In genomic region chr17:7989781-7990655, GRCh38 we compare ENCODE assay signal across 1 cellular context.
TF ChIP-seq lines count a peak whose summit lies in the region.

No MANE protein-coding gene starts in this region.

TF ChIP-seq in HepG2, 621 proteins besides CTCF, POLR2A, EP300 and RAD21 (continued from another document and continues in another):
- TF ChIP-seq PRDM4 (CRISPR knock-in tag; IDR thresholded peaks at IDR 0.05; ENCODE audit: borderline replicate concordance) (no peak), ATRX (CRISPR knock-in tag; IDR thresholded peaks at IDR 0.05; ENCODE audit: borderline replicate concordance) (no peak), ZFP1 (CRISPR knock-in tag; IDR thresholded peaks at IDR 0.05) (no peak), PAXIP1 (CRISPR knock-in tag; conservative IDR thresholded peaks at IDR 0.05) (0 out of 2 replicates have a peak, but pooled peaks have one; percentile 13), NCOA1 (CRISPR knock-in tag; IDR thresholded peaks at IDR 0.05) (no peak), ZBTB20 (CRISPR knock-in tag; IDR thresholded peaks at IDR 0.05; ENCODE audit: borderline replicate concordance, low read depth) (no peak; the same call in 1 of the 2 replicates), ZNF431 (CRISPR knock-in tag; IDR thresholded peaks at IDR 0.05; ENCODE audit: borderline replicate concordance, low read depth) (no peak), CENPX (CRISPR knock-in tag; IDR thresholded peaks at IDR 0.05) (no peak), KLF11 (CRISPR knock-in tag; IDR thresholded peaks at IDR 0.05) (no peak), TFE3 (CRISPR knock-in tag; IDR thresholded peaks at IDR 0.05) (no peak), ARNT2 (CRISPR knock-in tag; IDR thresholded peaks at IDR 0.05; ENCODE audit: low read depth) (no peak; the same call in 1 of the 2 replicates), ZNF557 (CRISPR knock-in tag; IDR thresholded peaks at IDR 0.05) (no peak), NBN (conservative IDR thresholded peaks at IDR 0.05) (no peak), BRD4 (CRISPR knock-in tag; IDR thresholded peaks at IDR 0.05) (0 out of 2 replicates have a peak, but pooled peaks have one; percentile 42), ZNF362 (CRISPR knock-in tag; IDR thresholded peaks at IDR 0.05; ENCODE audit: borderline replicate concordance) (peak; percentile 70; the same call in 1 of the 2 replicates), ZNF577 (CRISPR knock-in tag; IDR thresholded peaks at IDR 0.05; ENCODE audit: borderline replicate concordance, low read depth) (no peak), ZNF121 (CRISPR knock-in tag; IDR thresholded peaks at IDR 0.05) (no peak), HMG20A (CRISPR knock-in tag; IDR thresholded peaks at IDR 0.05; ENCODE audit: borderline replicate concordance) (0 out of 2 replicates have a peak, but pooled peaks have one; percentile 11), ZNF264 (CRISPR knock-in tag; IDR thresholded peaks at IDR 0.05) (0 out of 2 replicates have a peak, but pooled peaks have one; percentile 22), ZNF510 (CRISPR knock-in tag; IDR thresholded peaks at IDR 0.05; ENCODE audit: low read depth) (no peak), DNMT3B (CRISPR knock-in tag; conservative IDR thresholded peaks at IDR 0.05) (no peak), ZXDC (CRISPR knock-in tag; IDR thresholded peaks at IDR 0.05) (no peak), TGIF2 (CRISPR knock-in tag; IDR thresholded peaks at IDR 0.05) (no peak), KLF9 (CRISPR knock-in tag; IDR thresholded peaks at IDR 0.05; ENCODE audit: low read depth) (no peak), FOXC1 (CRISPR knock-in tag; IDR thresholded peaks at IDR 0.05; ENCODE audit: borderline replicate concordance) (no peak), HDAC6 (IDR thresholded peaks at IDR 0.05; ENCODE audit: low read depth, low read length) (no peak), GABPB1 (CRISPR knock-in tag; IDR thresholded peaks at IDR 0.05) (peak; percentile 83), BRCA1 (CRISPR knock-in tag; IDR thresholded peaks at IDR 0.05) (no peak), SRSF9 (IDR thresholded peaks at IDR 0.05; ENCODE audit: borderline replicate concordance, insufficient read depth, low read depth, low read length, poor library complexity, severe bottlenecking) (no peak), MBD4 (IDR thresholded peaks at IDR 0.05; ENCODE audit: borderline replicate concordance, low read length) (no peak), TRIM24 (CRISPR knock-in tag; IDR thresholded peaks at IDR 0.05) (no peak), GZF1 (CRISPR knock-in tag; IDR thresholded peaks at IDR 0.05) (no peak), ZNF562 (CRISPR knock-in tag; IDR thresholded peaks at IDR 0.05; ENCODE audit: borderline replicate concordance) (no peak), ETV5 (CRISPR knock-in tag; IDR thresholded peaks at IDR 0.05; ENCODE audit: borderline replicate concordance) (peak; percentile 57; the same call in 1 of the 2 replicates), FOSL1 (CRISPR knock-in tag; IDR thresholded peaks at IDR 0.05; ENCODE audit: borderline replicate concordance) (peak; percentile 15; the same call in 1 of the 2 replicates), MXD1 (CRISPR knock-in tag; IDR thresholded peaks at IDR 0.05) (peak; percentile 36; the same call in 1 of the 2 replicates), WIZ (CRISPR knock-in tag; IDR thresholded peaks at IDR 0.05) (no peak), XRCC5 (optimal IDR thresholded peaks at IDR 0.05; ENCODE audit: low read length) (peak; percentile 66), ATF7 (IDR thresholded peaks at IDR 0.05) (no peak), ATF7 (CRISPR knock-in tag; IDR thresholded peaks at IDR 0.05) (no peak), SNAPC4 (CRISPR knock-in tag; IDR thresholded peaks at IDR 0.05) (no peak), ZFP82 (CRISPR knock-in tag; IDR thresholded peaks at IDR 0.05; ENCODE audit: borderline replicate concordance) (peak; percentile 25; the same call in 1 of the 2 replicates)
